8 cellular contexts compared by ENCODE assay signal in the genomic region with DNA sequence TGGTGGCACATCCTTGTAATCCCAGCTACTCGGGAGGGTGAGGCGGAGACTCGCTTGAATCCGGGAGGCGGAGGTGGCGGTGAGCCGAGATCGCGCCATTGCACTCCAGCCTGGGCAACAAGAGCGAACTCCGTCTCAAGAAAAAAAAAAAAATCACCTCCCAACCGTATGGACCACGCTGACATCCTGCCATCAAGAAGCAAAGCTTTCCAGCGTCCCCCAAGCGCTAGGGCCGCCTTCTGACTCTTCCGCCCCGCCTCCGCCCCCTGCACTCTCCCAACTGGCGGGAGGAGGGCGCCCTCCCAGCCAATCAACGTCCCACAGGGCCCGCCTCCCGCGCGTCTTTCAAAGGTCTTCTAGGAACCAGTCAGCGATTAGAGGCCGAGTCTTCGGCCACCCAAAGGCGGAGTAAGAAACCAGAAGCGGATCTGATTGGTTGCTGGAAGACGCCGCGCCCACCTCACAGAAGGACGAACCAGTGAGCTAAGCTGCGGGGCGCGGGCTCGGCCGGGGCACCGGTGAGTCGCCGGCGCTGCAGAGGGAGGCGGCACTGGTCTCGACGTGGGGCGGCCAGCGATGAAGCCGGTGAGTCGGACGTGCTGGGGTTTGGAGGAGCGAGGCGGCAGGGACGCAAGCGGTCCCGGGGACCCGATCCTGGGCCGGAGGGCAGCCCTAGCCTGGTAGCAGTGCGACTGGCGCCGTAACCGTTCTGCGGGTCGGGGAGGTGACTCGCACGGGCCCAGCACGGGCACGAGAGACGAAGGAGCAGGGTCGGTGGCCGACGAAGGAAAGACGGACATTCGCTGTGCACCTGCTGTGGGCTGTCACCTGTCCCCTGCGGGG.
DNase-seq lines count a peak whose midpoint lies in the region; ATAC-seq lines count a peak whose summit lies in the region.

Gene CDKN3 (plus strand): TSS at position 515 of the 843 bp plus-strand sequence. CDS start 62 bp downstream, at position 577.

- H3K27me3 ChIP-seq in effector memory CD4-positive, alpha-beta T cell (replicated peaks; ENCODE audit: control insufficient read depth, insufficient read depth, low read length, poor library complexity, severe bottlenecking) = no peaks in the 10 kb centered on the region

- peak within 1 kb of the TSS; percentile 70 for H3K4me3 ChIP-seq in effector memory CD4-positive, alpha-beta T cell (ENCODE audit: insufficient read depth, low read depth, low read length, poor library complexity, severe bottlenecking)

- ATAC-seq in GM19468 (IDR thresholded peaks at IDR 0.05; ENCODE audit: extremely low read depth, unreplicated experiment) = peak; percentile 99

- peak; percentile 96 for DNase-seq in COLO829 (ENCODE audit: low spot score)
- DNase-seq in HS-5 (ENCODE audit: low read depth) = peak; percentile 96
- DNase-seq in NK-92 (lab: John Stamatoyannopoulos, UW; ENCODE audit: unreplicated experiment) = peak; percentile 69
- DNase-seq in activated CD8-positive, alpha-beta memory T cell treated with anti-CD3 and anti-CD28 coated beads for 1 hour (ENCODE audit: extremely low read depth in 1 of 2, low read depth in 1 of 2) = peak; percentile 90 to 94
- peak; percentile 94 to 98 (median 96) for DNase-seq in effector memory CD4-positive, alpha-beta T cell
- DNase-seq in medulla oblongata (ENCODE audit: extremely low spot score) = peak; percentile 99
- peak; percentile 95 for DNase-seq in stimulated activated CD8-positive, alpha-beta memory T cell treated with anti-CD3 and anti-CD28 coated beads, Interleukin-12 subunit alpha, Interleukin-12 subunit beta, amount 100 ng/mL, for 1 hour (ENCODE audit: low read depth)

- H3K36me3 ChIP-seq in effector memory CD4-positive, alpha-beta T cell (ENCODE audit: control insufficient read depth, insufficient read depth, low read length) = no peaks in the 10 kb centered on the region

- H3K9me3 ChIP-seq in effector memory CD4-positive, alpha-beta T cell (ENCODE audit: control insufficient read depth, low read length) = no peaks in the 10 kb centered on the region

- H3K27ac ChIP-seq in effector memory CD4-positive, alpha-beta T cell (ENCODE audit: insufficient read depth, low read length, poor library complexity, severe bottlenecking) = no peak within 1 kb of the TSS

- no peaks in the 10 kb centered on the region for H3K4me1 ChIP-seq in effector memory CD4-positive, alpha-beta T cell (ENCODE audit: control insufficient read depth, insufficient read depth, low read length, poor library complexity, severe bottlenecking)
